In genomic region chr2:50879457-50879856, GRCh38 we compare ENCODE assay signal across 22 cellular contexts.
DNase-seq lines count a peak whose midpoint lies in the region; ATAC-seq and TF ChIP-seq lines count a peak whose summit lies in the region.
"Had no signal": no experiment of that assay in that cellular context is flagged by ENCODE, and none has a peak within 500 bp of the region (broad histone marks: within the 10 kb centered on the region; RNA-seq: fewer than 3 reads in every experiment).

No MANE protein-coding gene starts in this region.

- no peak overlapping the region for H3K27ac Mint-ChIP-seq in type B pancreatic cell
- no peak overlapping the region for H3K27ac Mint-ChIP-seq in activated CD4-positive, alpha-beta T cell treated with anti-CD3 and anti-CD28 coated beads, Interleukin-2, amount 10 ng/mL, durations not matched to agents 7 days and 5 days
- H3K27ac Mint-ChIP-seq: CD4-positive, CD25-positive, alpha-beta regulatory T cell; HFFc6; T-helper 17 cell had no signal

- H3K9me3 Mint-ChIP-seq in type B pancreatic cell = no peaks in the 10 kb centered on the region
- no peaks in the 10 kb centered on the region for H3K9me3 Mint-ChIP-seq in activated CD4-positive, alpha-beta T cell treated with anti-CD3 and anti-CD28 coated beads, Interleukin-2, amount 10 ng/mL, durations not matched to agents 7 days and 5 days

- H3K36me3 Mint-ChIP-seq in type B pancreatic cell = no peaks in the 10 kb centered on the region
- H3K36me3 Mint-ChIP-seq in activated CD4-positive, alpha-beta T cell treated with anti-CD3 and anti-CD28 coated beads, Interleukin-2, amount 10 ng/mL, durations not matched to agents 7 days and 5 days (ENCODE audit: low read depth) = no peaks in the 10 kb centered on the region
- H3K36me3 Mint-ChIP-seq: CD4-positive, CD25-positive, alpha-beta regulatory T cell had no signal

- H3K4me3 Mint-ChIP-seq in type B pancreatic cell = no peak overlapping the region
- no peak overlapping the region for H3K4me3 Mint-ChIP-seq in activated CD4-positive, alpha-beta T cell treated with anti-CD3 and anti-CD28 coated beads, Interleukin-2, amount 10 ng/mL, durations not matched to agents 7 days and 5 days
- H3K4me3 Mint-ChIP-seq: CD4-positive, CD25-positive, alpha-beta regulatory T cell; HFFc6; T-helper 17 cell had no signal

- DNase-seq in OCI-LY7 (ENCODE audit: low spot score) = peak; percentile 75
- DNase-seq in substantia nigra (lab: John Stamatoyannopoulos, UW) = no peak
- no peak for DNase-seq in type B pancreatic cell (ENCODE audit: extremely low spot score, unreplicated experiment)
- DNase-seq in stimulated activated CD4-positive, alpha-beta T cell treated with anti-CD3 and anti-CD28 coated beads, Interleukin-12 subunit alpha, Interleukin-12 subunit beta, amount 100 ng/mL, for 4 hours = no peak
- DNase-seq in activated CD4-positive, alpha-beta T cell treated with anti-CD3 and anti-CD28 coated beads, Interleukin-2, amount 10 ng/mL, durations not matched to agents 7 days and 5 days = no peak
- DNase-seq: CD4-positive, CD25-positive, alpha-beta regulatory T cell; COR-L47; DMS79; H7; HFFc6; Karpas-422; NCI-H1417; NCI-H1694 treated with DMSO at 0.1 percent for 48 hours; NCI-H2081 treated with DMSO at 0.1 percent for 48 hours; NCI-H2171 treated with DMSO at 0.1 percent for 48 hours; NCI-H524 treated with DMSO at 0.1 percent for 48 hours; NCI-H82; SHP77; SW 1271; T-helper 17 cell had no signal

- H3K27me3 Mint-ChIP-seq in type B pancreatic cell = peaks cover 6% of the 10 kb centered on the region
- no peaks in the 10 kb centered on the region for H3K27me3 Mint-ChIP-seq in activated CD4-positive, alpha-beta T cell treated with anti-CD3 and anti-CD28 coated beads, Interleukin-2, amount 10 ng/mL, durations not matched to agents 7 days and 5 days
- H3K27me3 Mint-ChIP-seq: CD4-positive, CD25-positive, alpha-beta regulatory T cell; T-helper 17 cell had no signal

- H3K4me2 ChIP-seq in OCI-LY7 (ENCODE audit: low read length) = peak overlapping the region; percentile 49

- no peaks in the 10 kb centered on the region for H4K20me1 ChIP-seq in OCI-LY7 (ENCODE audit: insufficient read depth, low read length)

- TF ChIP-seq CTCF in OCI-LY7 (conservative IDR thresholded peaks at IDR 0.05; ENCODE audit: low read length) (no peak), type B pancreatic cell (conservative IDR thresholded peaks at IDR 0.05) (no peak)

- intact Hi-C loops in OCI-LY7 (cut with micrococcal nuclease; ENCODE audit: unreplicated experiment) = no loop called here

- no peaks in the 10 kb centered on the region for H3K9me2 ChIP-seq in OCI-LY7 (ENCODE audit: insufficient read depth, low read length)

- peaks cover 26% of the 10 kb centered on the region for H3K4me1 ChIP-seq in OCI-LY7 (ENCODE audit: insufficient read depth, low read length, poor library complexity, severe bottlenecking)

- H3K79me2 ChIP-seq in OCI-LY7 (ENCODE audit: insufficient read depth, low read depth, low read length) = no peaks in the 10 kb centered on the region

- CTCF ChIA-PET in OCI-LY7 (lab: Charles Lee; ENCODE audit: unreplicated experiment) = no interaction called here
- CTCF ChIA-PET in activated CD4-positive, alpha-beta T cell treated with anti-CD3 and anti-CD28 coated beads, Interleukin-2, amount 10 ng/mL, durations not matched to agents 7 days and 5 days (lab: Charles Lee) = no interaction called here

- no peak overlapping the region for H3K27ac ChIP-seq in OCI-LY7 (ENCODE audit: low read depth, low read length, poor library complexity, severe bottlenecking)
- no peak overlapping the region for H3K27ac ChIP-seq in substantia nigra (ENCODE audit: low read depth, low read length, poor library complexity, severe bottlenecking)

- no peaks in the 10 kb centered on the region for H3K36me3 ChIP-seq in OCI-LY7 (ENCODE audit: insufficient read depth, low read length)

- H3K4me3 ChIP-seq in OCI-LY7 (ENCODE audit: low read depth, low read length, poor library complexity, severe bottlenecking) = no peak overlapping the region

- peaks cover 4% of the 10 kb centered on the region for H3K4me1 Mint-ChIP-seq in type B pancreatic cell (ENCODE audit: unreplicated experiment)
- H3K4me1 Mint-ChIP-seq in activated CD4-positive, alpha-beta T cell treated with anti-CD3 and anti-CD28 coated beads, Interleukin-2, amount 10 ng/mL, durations not matched to agents 7 days and 5 days = no peaks in the 10 kb centered on the region
- H3K4me1 Mint-ChIP-seq: CD4-positive, CD25-positive, alpha-beta regulatory T cell; T-helper 17 cell had no signal

- BruUV-seq in OCI-LY7 (replicated peaks; lab: Mats Ljungman, UMichigan) = no TSS peak

- POLR2A ChIA-PET in OCI-LY7 (lab: Charles Lee) = interaction anchor here (0.6 to 1.8 kb wide), 3 partner anchors 14 to 194 kb away, joined by 3 to 9 read pairs (median 6); no protein-coding TSS in a partner anchor
- POLR2A ChIA-PET in activated CD4-positive, alpha-beta T cell treated with anti-CD3 and anti-CD28 coated beads, Interleukin-2, amount 10 ng/mL, durations not matched to agents 7 days and 5 days (lab: Charles Lee) = no interaction called here

- no peaks in the 10 kb centered on the region for H3K9me3 ChIP-seq in OCI-LY7 (ENCODE audit: low read length)

- H2AFZ ChIP-seq in OCI-LY7 (ENCODE audit: low read length) = no peak overlapping the region

- ATAC-seq in GM18868 (IDR thresholded peaks at IDR 0.05; ENCODE audit: unreplicated experiment) (peak; percentile 57), HG03432 (IDR thresholded peaks at IDR 0.05; ENCODE audit: unreplicated experiment) (peak; percentile 62)
- ATAC-seq: T-helper 17 cell had no signal
